In the genomic region with DNA sequence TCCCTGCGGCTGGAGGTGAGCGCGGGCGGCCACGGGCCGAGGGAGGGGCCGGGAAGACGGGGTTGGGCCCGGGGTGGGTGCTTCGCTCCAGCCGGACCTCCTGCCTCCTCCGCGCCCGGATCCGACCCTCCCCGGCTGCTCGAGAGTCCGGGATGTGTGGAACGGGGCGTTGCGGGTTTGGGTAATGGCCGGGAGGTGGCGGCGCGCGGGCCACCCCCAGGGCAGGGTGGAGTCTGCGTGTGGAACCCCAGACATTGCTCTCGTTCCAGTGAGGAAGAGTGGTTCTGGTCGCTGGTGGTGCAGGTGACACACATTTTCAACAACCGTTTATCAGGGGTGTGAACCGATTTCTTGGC, we compare ENCODE assay signal across 8 cellular contexts. TPM values are rescaled to one million over a fixed set of nuclear protein-coding genes. Genes with fewer than 3 reads are reported as not detected.
DNase-seq lines count a peak whose midpoint lies in the region; ATAC-seq and TF ChIP-seq lines count a peak whose summit lies in the region.

No MANE protein-coding gene starts in this region.

- peak overlapping the region; percentile 88 for H3K27ac Mint-ChIP-seq in activated B cell treated with CpG ODN at 0.5 μM for 24 hours
- peak overlapping the region; percentile 86 to 89 for H3K27ac Mint-ChIP-seq in natural killer cell treated with Interleukin-12 subunit alpha and Interleukin-12 subunit beta and Interleukin-15 and Interleukin-18, amount 100 ng/mL, for 72 hours

- H3K4me3 ChIP-seq in GM06990 (replicated peaks; ENCODE audit: low read depth, low read length) (peak overlapping the region; percentile 87), epithelial cell of proximal tubule (ENCODE audit: low read depth, low read length) (peak overlapping the region; percentile 72), upper lobe of left lung (peak overlapping the region; percentile 70 to 88 (median 80))

- peaks cover 30 to 54% (median 38%) of the 10 kb centered on the region in 4 donors for H3K4me1 ChIP-seq in upper lobe of left lung

- no peak for TF ChIP-seq EP300 in upper lobe of left lung (IDR thresholded peaks at IDR 0.05)

- intact Hi-C loops in activated B cell treated with CpG ODN at 0.5 μM for 24 hours (cut with micrococcal nuclease) = loop anchor here (1.0 to 2.0 kb wide), 6 partner anchors 8 to 441 kb away; a partner anchor contains a TSS

- H3K27me3 ChIP-seq in GM06990 (replicated peaks; ENCODE audit: control insufficient read depth, insufficient read depth, low read length) (no peaks in the 10 kb centered on the region), upper lobe of left lung (no peaks in the 10 kb centered on the region)

- H3K27ac ChIP-seq in upper lobe of left lung = peak overlapping the region; percentile 91 to 99 (median 96)

- POLR2A ChIA-PET in activated B cell treated with CpG ODN at 0.5 μM for 24 hours (lab: Charles Lee) = interaction anchor here (1.0 to 2.6 kb wide), 4 partner anchors 31 to 560 kb away, joined by 3 to 17 read pairs (median 4); no protein-coding TSS in a partner anchor

- H3K9me3 Mint-ChIP-seq in activated B cell treated with CpG ODN at 0.5 μM for 24 hours = no peaks in the 10 kb centered on the region
- no peaks in the 10 kb centered on the region for H3K9me3 Mint-ChIP-seq in natural killer cell treated with Interleukin-12 subunit alpha and Interleukin-12 subunit beta and Interleukin-15 and Interleukin-18, amount 100 ng/mL, for 72 hours

- ATAC-seq in GM21381 (IDR thresholded peaks at IDR 0.05; ENCODE audit: unreplicated experiment) (peak; percentile 41), activated B cell treated with CpG ODN at 0.5 μM for 24 hours (ENCODE audit: low read depth) (peak; percentile 51), upper lobe of left lung (ENCODE audit: low FRiP score in 2 of 2) (peak; percentile 76 to 77)
- peak; percentile 70 to 76 for ATAC-seq in natural killer cell treated with Interleukin-12 subunit alpha and Interleukin-12 subunit beta and Interleukin-15 and Interleukin-18, amount 100 ng/mL, for 72 hours

- TF ChIP-seq POLR2A in upper lobe of left lung (IDR thresholded peaks at IDR 0.05) = no peak

- H3K4me1 Mint-ChIP-seq in activated B cell treated with CpG ODN at 0.5 μM for 24 hours = peaks cover 30% of the 10 kb centered on the region
- H3K4me1 Mint-ChIP-seq in natural killer cell treated with Interleukin-12 subunit alpha and Interleukin-12 subunit beta and Interleukin-15 and Interleukin-18, amount 100 ng/mL, for 72 hours (ENCODE audit: low read depth in 2 of 2) = peaks cover 18 to 21% of the 10 kb centered on the region in 2 donors

- no peaks in the 10 kb centered on the region for H3K27me3 Mint-ChIP-seq in activated B cell treated with CpG ODN at 0.5 μM for 24 hours
- H3K27me3 Mint-ChIP-seq in natural killer cell treated with Interleukin-12 subunit alpha and Interleukin-12 subunit beta and Interleukin-15 and Interleukin-18, amount 100 ng/mL, for 72 hours = no peaks in the 10 kb centered on the region

- no peak for DNase-seq in GM06990 (ENCODE audit: extremely low read depth, insufficient read length)
- DNase-seq in HK-2 (ENCODE audit: unreplicated experiment) = peak; percentile 60
- DNase-seq in activated B cell treated with CpG ODN at 0.5 μM for 24 hours = no peak
- DNase-seq in epithelial cell of proximal tubule (ENCODE audit: low read depth) = no peak
- peak; percentile 75 for DNase-seq in natural killer cell treated with Interleukin-12 subunit alpha and Interleukin-12 subunit beta and Interleukin-15 and Interleukin-18, amount 100 ng/mL, for 72 hours (ENCODE audit: low spot score)
- DNase-seq in upper lobe of left lung = peak in 1 of 2 donors; percentile 56
- DNase-seq in hippocampal formation (lab: John Stamatoyannopoulos, UW) = no peak

- CTCF ChIA-PET in activated B cell treated with CpG ODN at 0.5 μM for 24 hours (lab: Charles Lee) = no interaction called here

- H3K36me3 Mint-ChIP-seq in activated B cell treated with CpG ODN at 0.5 μM for 24 hours (ENCODE audit: low read depth) = peaks cover 11% of the 10 kb centered on the region
- H3K36me3 Mint-ChIP-seq in natural killer cell treated with Interleukin-12 subunit alpha and Interleukin-12 subunit beta and Interleukin-15 and Interleukin-18, amount 100 ng/mL, for 72 hours = no peaks in the 10 kb centered on the region

- H3K9me3 ChIP-seq in upper lobe of left lung = no peaks in the 10 kb centered on the region

- WGBS in upper lobe of left lung, 2 donors = 0 to 4% methylated on average over 2 to 15 of the region's 31 CpGs

- no peaks in the 10 kb centered on the region for H3K36me3 ChIP-seq in GM06990 (ENCODE audit: control insufficient read depth, insufficient read depth, low read length)
- H3K36me3 ChIP-seq in upper lobe of left lung = no peaks in the 10 kb centered on the region

- peak overlapping the region; percentile 92 for H3K4me3 Mint-ChIP-seq in activated B cell treated with CpG ODN at 0.5 μM for 24 hours
- peak overlapping the region; percentile 92 for H3K4me3 Mint-ChIP-seq in natural killer cell treated with Interleukin-12 subunit alpha and Interleukin-12 subunit beta and Interleukin-15 and Interleukin-18, amount 100 ng/mL, for 72 hours

- TF ChIP-seq CTCF in GM06990 (IDR thresholded peaks at IDR 0.05; ENCODE audit: insufficient read depth, low read length, poor library complexity, severe bottlenecking) = peak; percentile 35
- no peak for TF ChIP-seq CTCF in activated B cell treated with CpG ODN at 0.5 μM for 24 hours (IDR thresholded peaks at IDR 0.05)
- TF ChIP-seq CTCF in epithelial cell of proximal tubule (conservative IDR thresholded peaks at IDR 0.05; ENCODE audit: low read depth, low read length) = peak; percentile 31
- peak in 3 of 6 experiments; percentile 5 to 34 (median 17) for TF ChIP-seq CTCF in upper lobe of left lung (IDR thresholded peaks at IDR 0.05)

RNA-seq across cellular contexts. Expression of a gene that starts 38.8 kb away (rescaled TPM):
- 79.8 and 95.7 TPM in 2 replicates for total RNA-seq in activated B cell treated with CpG ODN at 0.5 μM for 24 hours
- 18.2 and 21.9 TPM in 2 replicates for total RNA-seq in epithelial cell of proximal tubule
- total RNA-seq in natural killer cell treated with Interleukin-12 subunit alpha and Interleukin-12 subunit beta and Interleukin-15 and Interleukin-18, amount 100 ng/mL, for 72 hours = 10 to 100 TPM; 70.3 to 73.2 TPM
- 100 to 1,000 TPM in 2 of 6 donors, 10 to 100 TPM in 4; 50.3 to 130 (median 67.4) TPM for total RNA-seq in upper lobe of left lung

Comparison
In these comparisons a context has a peak if more than half of its experiments do, and no peak if none do; other contexts are left out.
1. DNase-seq: peak in HK-2 (single experiment) and natural killer cell treated with Interleukin-12 subunit alpha and Interleukin-12 subunit beta and Interleukin-15 and Interleukin-18, amount 100 ng/mL, for 72 hours (single experiment); none in GM06990 (single experiment), activated B cell treated with CpG ODN at 0.5 μM for 24 hours (single experiment), epithelial cell of proximal tubule (single experiment) and hippocampal formation (0 of 2).
2. Peak in every context shown above with its lines, with median percentiles within 50 percentile points of each other: H3K4me3 ChIP-seq and ATAC-seq.